Comparison of ENCODE assay signal across 27 cellular contexts in the genomic region with DNA sequence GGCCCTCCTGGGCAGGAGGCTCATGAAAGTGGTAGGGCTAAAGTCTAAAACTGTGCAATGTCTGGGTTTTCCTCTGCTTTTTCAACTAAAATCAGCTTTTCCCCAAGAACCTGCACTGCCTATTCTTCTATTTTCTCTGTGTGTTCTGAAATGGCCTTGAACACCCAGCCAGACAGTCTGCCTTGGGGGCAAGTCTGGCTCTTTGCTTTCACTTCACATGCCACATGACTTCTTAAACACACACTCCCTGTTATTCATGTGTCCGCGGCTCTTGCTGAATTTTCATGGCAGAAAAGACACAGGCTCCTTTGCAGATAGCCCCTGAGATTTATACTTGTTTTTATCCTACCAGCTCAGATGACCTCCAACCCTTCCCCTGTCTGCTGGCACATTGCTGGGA.
"Had no signal": no experiment of that assay in that cellular context is flagged by ENCODE, and none has a peak within 500 bp of the region (broad histone marks: within the 10 kb centered on the region; RNA-seq: fewer than 3 reads in every experiment).

No MANE protein-coding gene starts in this region.

- H3K27ac ChIP-seq: colonic mucosa, epithelial cell of prostate, gastroesophageal sphincter, heart left ventricle, hepatocyte, left lung, prostate gland, right atrium auricular region, sigmoid colon, stomach, tibial artery had no signal

- H3K36me3 ChIP-seq: colonic mucosa, gastroesophageal sphincter, heart left ventricle, left lung, prostate gland, right atrium auricular region, sigmoid colon, stomach, tibial artery had no signal

- H3K79me2 ChIP-seq: hepatocyte had no signal

- H3K4me1 ChIP-seq: colonic mucosa, gastroesophageal sphincter, prostate gland, right atrium auricular region, sigmoid colon, tibial artery had no signal

- H3K9me3 ChIP-seq: colonic mucosa, gastroesophageal sphincter, prostate gland, right atrium auricular region, tibial artery had no signal

- H3K4me3 Mint-ChIP-seq: dendritic cell treated with granulocyte-macrophage colony-stimulating factor and Interleukin-4, amounts not matched to agents 40 ng/mL and 50 ng/mL, for 4 days; endodermal cell; naive thymus-derived CD4-positive, alpha-beta T cell; nephron; stimulated activated effector memory CD8-positive, alpha-beta T cell treated with anti-CD3 and anti-CD28 coated beads, Interleukin-12 subunit alpha, Interleukin-12 subunit beta, amount 100 ng/mL, for 72 hours; type B pancreatic cell had no signal

- FAIRE-seq: kidney had no signal

- H3K27ac Mint-ChIP-seq: dendritic cell treated with granulocyte-macrophage colony-stimulating factor and Interleukin-4, amounts not matched to agents 40 ng/mL and 50 ng/mL, for 4 days; endodermal cell; naive thymus-derived CD4-positive, alpha-beta T cell; nephron; stimulated activated effector memory CD8-positive, alpha-beta T cell treated with anti-CD3 and anti-CD28 coated beads, Interleukin-12 subunit alpha, Interleukin-12 subunit beta, amount 100 ng/mL, for 72 hours; type B pancreatic cell had no signal

- H3K27me3 Mint-ChIP-seq: type B pancreatic cell had no signal

- H2AFZ ChIP-seq: hepatocyte had no signal

- H3K4me2 ChIP-seq: hepatocyte had no signal

- ATAC-seq: esophagus mucosa; gastroesophageal sphincter; heart left ventricle; left lung; stimulated activated effector memory CD8-positive, alpha-beta T cell treated with anti-CD3 and anti-CD28 coated beads, Interleukin-12 subunit alpha, Interleukin-12 subunit beta, amount 100 ng/mL, for 72 hours had no signal

- H3K36me3 Mint-ChIP-seq: stimulated activated effector memory CD8-positive, alpha-beta T cell treated with anti-CD3 and anti-CD28 coated beads, Interleukin-12 subunit alpha, Interleukin-12 subunit beta, amount 100 ng/mL, for 72 hours had no signal

- H3K4me1 Mint-ChIP-seq: nephron; stimulated activated effector memory CD8-positive, alpha-beta T cell treated with anti-CD3 and anti-CD28 coated beads, Interleukin-12 subunit alpha, Interleukin-12 subunit beta, amount 100 ng/mL, for 72 hours had no signal

- DNase-seq: colonic mucosa; effector CD8-positive, alpha-beta T cell; endodermal cell; foreskin fibroblast; heart left ventricle; kidney; left lung; mesendoderm; midbrain; naive thymus-derived CD4-positive, alpha-beta T cell; occipital lobe; sigmoid colon; stimulated activated CD4-positive, alpha-beta T cell treated with anti-CD3 and anti-CD28 coated beads, Interleukin-2, amount 100 ng/mL, for 24 hours; stimulated activated CD4-positive, alpha-beta T cell treated with anti-CD3 and anti-CD28 coated beads, Interleukin-4, amount 100 ng/mL, for 24 hours; stimulated activated naive CD4-positive, alpha-beta T cell treated with Interleukin-2 at 50 U/mL for 16 hours; stomach; tibial artery had no signal

- H3K27me3 ChIP-seq: colonic mucosa, gastroesophageal sphincter, heart left ventricle, hepatocyte, left lung, right atrium auricular region, sigmoid colon, stomach, tibial artery had no signal

- H3K4me3 ChIP-seq: colonic mucosa, gastroesophageal sphincter, heart left ventricle, hepatocyte, left lung, prostate gland, right atrium auricular region, sigmoid colon, stomach, tibial artery had no signal
